ENCODE assay signal across 8 cellular contexts in the genomic region with DNA sequence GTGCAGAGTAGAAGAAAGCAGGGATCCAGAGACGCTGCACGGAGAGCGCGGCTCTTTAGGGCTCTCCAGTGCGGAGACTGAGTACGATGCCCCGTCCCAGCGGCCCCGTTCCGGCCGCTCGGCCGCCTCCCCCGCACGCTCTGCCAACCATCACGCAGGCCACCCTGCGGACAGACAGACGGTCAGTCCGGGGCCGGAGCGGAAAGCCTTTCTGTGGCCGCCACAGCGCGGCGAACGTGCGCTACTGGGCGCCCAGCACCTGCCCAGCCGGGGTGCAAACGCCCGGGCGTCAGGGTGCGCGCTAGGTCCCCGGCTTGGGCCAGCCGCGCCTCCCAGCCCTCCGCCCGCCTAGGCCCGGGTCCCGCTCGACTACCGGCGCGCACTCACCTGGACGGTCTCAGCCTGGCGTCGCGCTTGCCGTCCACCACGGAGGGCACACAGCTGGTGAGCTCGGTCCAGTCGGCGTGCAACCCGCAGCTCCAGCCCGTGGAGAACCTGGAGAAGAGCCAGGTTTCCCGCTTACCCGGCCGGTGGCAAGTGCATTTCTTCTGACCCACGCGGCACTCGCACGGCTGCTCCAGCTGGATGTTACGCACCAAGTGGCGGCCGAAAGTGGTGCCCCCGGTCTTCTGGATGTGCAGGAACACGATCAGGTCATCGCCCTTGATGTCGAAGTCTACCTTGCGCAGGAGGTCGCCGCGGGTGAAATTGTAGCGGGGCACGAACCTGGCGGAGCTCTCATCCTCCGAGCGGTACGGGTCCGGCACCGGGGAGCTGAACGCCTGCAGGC. TPM values are rescaled to one million over a fixed set of nuclear protein-coding genes. Genes with fewer than 3 reads are reported as not detected.
A peak's percentile ranks its signal among the peaks of the same experiment; 100 is the strongest.
DNase-seq lines count a peak whose midpoint lies in the region; ATAC-seq and TF ChIP-seq lines count a peak whose summit lies in the region.

No MANE protein-coding gene starts in this region.

- no TSS peak for BruUV-seq in HCT116 (replicated peaks; lab: Mats Ljungman, UMichigan)

- peak overlapping the region; percentile 86 for H3K9ac ChIP-seq in HCT116 (ENCODE audit: low read length)
- peak overlapping the region in 1 of 3 donors; percentile 33 for H3K9ac ChIP-seq in skeletal muscle tissue (ENCODE audit: low read depth in 1 of 3, low read length in 3 of 3)

- no peaks in the 10 kb centered on the region for H3K9me3 Mint-ChIP-seq in activated T-helper 1 cell treated with anti-CD3 and anti-CD28 coated beads, Interleukin-12 subunit alpha, Interleukin-12 subunit beta, Interleukin-2, Interleukin-4 antibody, amounts not matched to agents 30 ng/mL and 10 ng/mL and 1 ng/mL, durations not matched to agents 14 hours and 24 hours and 36 hours

- peaks cover 39% of the 10 kb centered on the region for H3K27me3 Mint-ChIP-seq in activated T-helper 1 cell treated with anti-CD3 and anti-CD28 coated beads, Interleukin-12 subunit alpha, Interleukin-12 subunit beta, Interleukin-2, Interleukin-4 antibody, amounts not matched to agents 30 ng/mL and 10 ng/mL and 1 ng/mL, durations not matched to agents 14 hours and 24 hours and 36 hours (ENCODE audit: insufficient read depth)

- peak overlapping the region; percentile 87 for H3K4me2 ChIP-seq in HCT116 (ENCODE audit: low read length)

- peak overlapping the region; percentile 74 for H3K4me3 Mint-ChIP-seq in activated T-helper 1 cell treated with anti-CD3 and anti-CD28 coated beads, Interleukin-12 subunit alpha, Interleukin-12 subunit beta, Interleukin-2, Interleukin-4 antibody, amounts not matched to agents 30 ng/mL and 10 ng/mL and 1 ng/mL, durations not matched to agents 14 hours and 24 hours and 36 hours

- no peaks in the 10 kb centered on the region for H4K20me1 ChIP-seq in HCT116 (ENCODE audit: insufficient read depth)

- intact Hi-C loops in HCT116 (cut with micrococcal nuclease), result no loop called here
- intact Hi-C loops in activated T-helper 1 cell treated with anti-CD3 and anti-CD28 coated beads, Interleukin-12 subunit alpha, Interleukin-12 subunit beta, Interleukin-2, Interleukin-4 antibody, amounts not matched to agents 30 ng/mL and 10 ng/mL and 1 ng/mL, durations not matched to agents 14 hours and 24 hours and 36 hours (cut with micrococcal nuclease), result loop anchor here (5.0 to 10.0 kb wide), 2 partner anchors 182 to 214 kb away; no protein-coding TSS in a partner anchor

- CTCF ChIA-PET in HCT116 (lab: Charles Lee), result interaction anchor here (2.7 kb wide), 1 partner anchor 8 kb away, joined by 8 read pairs; no protein-coding TSS in a partner anchor

- H3K4me3 ChIP-seq in HCT116 (replicated peaks in 1 of 2; ENCODE audit: low read depth in 1 of 2, low read length in 2 of 2) (peak overlapping the region; percentile 53 to 64), iPS DF 6.9 (ENCODE audit: low read length) (peak overlapping the region; percentile 28; the same call in 1 of the 2 replicates), skeletal muscle tissue (ENCODE audit: low read length in 3 of 3) (peak overlapping the region; percentile 48 to 56 (median 52))

- no peak for TF ChIP-seq CTCF in HCT116 (IDR thresholded peaks at IDR 0.05 in 2 of 3, conservative IDR thresholded peaks at IDR 0.05 in 1 of 3; ENCODE audit: borderline replicate concordance in 1 of 3, insufficient read depth in 1 of 3, low read depth in 2 of 3, low read length in 2 of 3)

- H3K79me2 ChIP-seq in HCT116 (ENCODE audit: insufficient read depth, low read length), result peaks cover 37% of the 10 kb centered on the region

- DNase-seq in HCT116 (ENCODE audit: low read depth, low spot score), result no peak
- no peak for DNase-seq in activated T-helper 1 cell treated with anti-CD3 and anti-CD28 coated beads, Interleukin-12 subunit alpha, Interleukin-12 subunit beta, Interleukin-2, Interleukin-4 antibody, amounts not matched to agents 30 ng/mL and 10 ng/mL and 1 ng/mL, durations not matched to agents 14 hours and 24 hours and 36 hours (ENCODE audit: low spot score)
- DNase-seq in iPS DF 6.9 (ENCODE audit: low read depth, low spot score), result no peak
- no peak for DNase-seq in DMS79 treated with DMSO at 0.1 percent for 48 hours (lab: John Stamatoyannopoulos, UW)
- DNase-seq in NCI-H1417 treated with DMSO at 0.1 percent for 48 hours (lab: John Stamatoyannopoulos, UW), result no peak
- DNase-seq in occipital lobe (lab: John Stamatoyannopoulos, UW), result no peak

- RAD21 ChIA-PET in HCT116 (lab: Charles Lee; ENCODE audit: low non-redundant PET in 1 of 2, low total read pairs in 2 of 2, uncharacterized antibody in 2 of 2, unreplicated experiment in 2 of 2), result no interaction called here

- no CpG with 5 or more reads among the region's 83 CpGs for WGBS in iPS DF 6.9 (ENCODE audit: insufficient coverage, insufficient read length)

- no peak for TF ChIP-seq RAD21 in HCT116 (IDR thresholded peaks at IDR 0.05; ENCODE audit: low read depth)

- no peaks in the 10 kb centered on the region for H3K27me3 ChIP-seq in HCT116 (ENCODE audit: insufficient read depth, low read length)
- H3K27me3 ChIP-seq in iPS DF 6.9 (ENCODE audit: control insufficient read depth, insufficient read depth, low read length), result peaks cover 36% of the 10 kb centered on the region
- H3K27me3 ChIP-seq in skeletal muscle tissue (ENCODE audit: control insufficient read depth in 3 of 3, insufficient read depth in 3 of 3, low read length in 3 of 3), result peaks cover 7 to 38% (median 10%) of the 10 kb centered on the region in 3 donors

- ATAC-seq in HCT116 (no peak), GM18505 (IDR thresholded peaks at IDR 0.05; ENCODE audit: unreplicated experiment) (no peak)

- no peak overlapping the region for H3K27ac Mint-ChIP-seq in activated T-helper 1 cell treated with anti-CD3 and anti-CD28 coated beads, Interleukin-12 subunit alpha, Interleukin-12 subunit beta, Interleukin-2, Interleukin-4 antibody, amounts not matched to agents 30 ng/mL and 10 ng/mL and 1 ng/mL, durations not matched to agents 14 hours and 24 hours and 36 hours

- H3K4me1 Mint-ChIP-seq in activated T-helper 1 cell treated with anti-CD3 and anti-CD28 coated beads, Interleukin-12 subunit alpha, Interleukin-12 subunit beta, Interleukin-2, Interleukin-4 antibody, amounts not matched to agents 30 ng/mL and 10 ng/mL and 1 ng/mL, durations not matched to agents 14 hours and 24 hours and 36 hours (ENCODE audit: low read depth), result no peaks in the 10 kb centered on the region

- no peaks in the 10 kb centered on the region for H3K36me3 Mint-ChIP-seq in activated T-helper 1 cell treated with anti-CD3 and anti-CD28 coated beads, Interleukin-12 subunit alpha, Interleukin-12 subunit beta, Interleukin-2, Interleukin-4 antibody, amounts not matched to agents 30 ng/mL and 10 ng/mL and 1 ng/mL, durations not matched to agents 14 hours and 24 hours and 36 hours (ENCODE audit: low read depth)

- H2AFZ ChIP-seq in HCT116 (ENCODE audit: low read depth, low read length, poor library complexity, severe bottlenecking), result no peak overlapping the region

- H3K27ac ChIP-seq in HCT116 (ENCODE audit: low read depth, low read length) (no peak overlapping the region), iPS DF 6.9 (ENCODE audit: low read length) (no peak overlapping the region), skeletal muscle tissue (ENCODE audit: low read depth, low read length) (no peak overlapping the region)

- POLR2A ChIA-PET in HCT116 (lab: Charles Lee), result no interaction called here

- H3K36me3 ChIP-seq in HCT116 (ENCODE audit: control insufficient read depth in 1 of 2, insufficient read depth in 2 of 2, low read length in 2 of 2) (no peaks in the 10 kb centered on the region; a peak in 1 of 4 replicates), iPS DF 6.9 (ENCODE audit: control insufficient read depth, insufficient read depth, low read length) (no peaks in the 10 kb centered on the region), skeletal muscle tissue (ENCODE audit: control insufficient read depth in 3 of 3, insufficient read depth in 3 of 3, low read length in 3 of 3) (no peaks in the 10 kb centered on the region)

- H3K9me2 ChIP-seq in HCT116 (ENCODE audit: insufficient read depth), result no peaks in the 10 kb centered on the region

- TF ChIP-seq POLR2A in HCT116 (IDR thresholded peaks at IDR 0.05; ENCODE audit: borderline replicate concordance, extremely low read depth, insufficient read depth, insufficient read length), result no peak
- TF ChIP-seq POLR2A in GM18505 (IDR thresholded peaks at IDR 0.05; ENCODE audit: borderline replicate concordance, extremely low read depth, insufficient read depth, insufficient read length), result no peak

- H3K9me3 ChIP-seq in HCT116 (ENCODE audit: control insufficient read depth in 1 of 2, insufficient read depth in 1 of 2, low read depth in 1 of 2, low read length in 2 of 2) (no peaks in the 10 kb centered on the region), iPS DF 6.9 (ENCODE audit: control insufficient read depth, insufficient read depth, low read length) (no peaks in the 10 kb centered on the region), skeletal muscle tissue (ENCODE audit: control insufficient read depth in 3 of 3, low read length in 3 of 3) (no peaks in the 10 kb centered on the region)

- peaks cover 12 to 24% of the 10 kb centered on the region in 2 experiments for H3K4me1 ChIP-seq in HCT116 (ENCODE audit: control insufficient read depth in 1 of 2, insufficient read depth in 2 of 2, low read length in 2 of 2)
- H3K4me1 ChIP-seq in iPS DF 6.9 (ENCODE audit: control insufficient read depth, insufficient read depth, low read length), result peaks cover 4% of the 10 kb centered on the region; the same call in 1 of the 2 replicates
- peaks cover 4 to 12% (median 6%) of the 10 kb centered on the region in 3 donors for H3K4me1 ChIP-seq in skeletal muscle tissue (ENCODE audit: control insufficient read depth in 3 of 3, insufficient read depth in 3 of 3, low read length in 3 of 3)

TF ChIP-seq in HCT116, 20 proteins besides CTCF, POLR2A, EP300 and RAD21:
- no peak for TF ChIP-seq ZNF274 (IDR thresholded peaks at IDR 0.05; ENCODE audit: low read depth, low read length)
- TF ChIP-seq YY1 (IDR thresholded peaks at IDR 0.05; ENCODE audit: extremely low read depth, insufficient replicate concordance, low read depth, low read length), result no peak
- no peak for TF ChIP-seq POLR2AphosphoS5 (IDR thresholded peaks at IDR 0.05; ENCODE audit: low read depth, low read length)
- no peak for TF ChIP-seq SRF (IDR thresholded peaks at IDR 0.05; ENCODE audit: low read depth)
- no peak for TF ChIP-seq SP1 (IDR thresholded peaks at IDR 0.05; ENCODE audit: low read depth)
- TF ChIP-seq ZFX (IDR thresholded peaks at IDR 0.05), result no peak
- TF ChIP-seq ELF1 (IDR thresholded peaks at IDR 0.05; ENCODE audit: borderline replicate concordance, low read depth), result no peak
TF ChIP-seq in HCT116: peak in this region for 0.

RNA-seq across cellular contexts. Expression of gene HS6ST2, which starts 1.8 kb away (rescaled TPM):
- total RNA-seq in HCT116 (2021; ENCODE audit: unreplicated experiment) (24.6 TPM), skeletal muscle tissue (19.8 TPM), occipital lobe (5.0 TPM)
- 13.3 and 14.2 TPM in 2 replicates for polyA plus RNA-seq in HCT116 (2012)
- 1.1 TPM in 2 replicates for total RNA-seq in activated T-helper 1 cell treated with anti-CD3 and anti-CD28 coated beads, Interleukin-12 subunit alpha, Interleukin-12 subunit beta, Interleukin-2, Interleukin-4 antibody, amounts not matched to agents 30 ng/mL and 10 ng/mL and 1 ng/mL, durations not matched to agents 14 hours and 24 hours and 36 hours
